8 cellular contexts compared by ENCODE assay signal in the genomic region with DNA sequence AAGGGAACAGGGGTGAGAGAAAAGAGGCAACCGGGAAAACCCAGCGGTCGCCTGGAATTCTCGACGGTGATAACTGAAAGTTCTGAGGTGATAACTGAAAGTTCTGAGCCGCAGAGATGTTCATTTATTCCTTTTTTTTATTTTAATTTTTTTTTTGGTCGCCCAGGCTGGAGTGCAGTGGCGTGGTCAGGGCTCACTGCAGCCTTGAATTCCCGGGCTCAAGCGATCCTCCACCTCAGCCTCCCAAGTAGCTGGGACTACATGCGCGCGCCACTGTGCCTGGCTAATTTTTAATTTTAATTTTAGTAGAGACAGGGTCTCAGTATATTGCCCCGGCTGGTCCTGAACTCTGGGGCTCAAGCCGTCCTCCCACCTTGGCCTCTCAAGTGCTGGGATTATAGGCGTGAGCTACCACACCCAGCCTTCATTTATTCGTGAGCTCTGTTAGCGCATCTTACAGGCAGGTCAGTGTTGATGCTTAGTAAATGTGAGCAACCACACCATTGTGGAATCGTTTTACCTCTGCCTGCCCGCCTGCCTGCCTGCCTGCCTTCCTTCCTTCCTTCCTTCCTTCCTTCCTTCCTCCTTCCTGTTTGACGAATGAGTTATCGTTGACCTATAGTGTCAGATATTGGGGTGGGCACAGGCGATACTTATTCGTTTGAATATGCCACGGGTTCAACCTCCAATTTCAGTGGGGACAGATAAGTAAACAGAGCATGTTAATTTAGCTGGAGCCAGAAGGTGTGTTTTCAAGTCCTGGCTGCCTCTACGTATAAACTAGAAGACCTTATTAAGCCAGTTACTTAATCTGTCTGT. TPM values are rescaled to one million over a fixed set of nuclear protein-coding genes. Genes with fewer than 3 reads are reported as not detected.
DNase-seq lines count a peak whose midpoint lies in the region; ATAC-seq and TF ChIP-seq lines count a peak whose summit lies in the region.

No MANE protein-coding gene starts in this region.

- peak overlapping the region; percentile 75 to 94 (median 90) for H3K27ac ChIP-seq in heart left ventricle

- H3K27me3 Mint-ChIP-seq in activated CD4-positive, alpha-beta memory T cell treated with anti-CD3 and anti-CD28 coated beads for 36 hours, result no peaks in the 10 kb centered on the region

- H3K4me3 Mint-ChIP-seq in activated CD4-positive, alpha-beta memory T cell treated with anti-CD3 and anti-CD28 coated beads for 36 hours, result peak overlapping the region; percentile 91

- peaks cover 33% of the 10 kb centered on the region for H3K4me1 Mint-ChIP-seq in activated CD4-positive, alpha-beta memory T cell treated with anti-CD3 and anti-CD28 coated beads for 36 hours (ENCODE audit: low read depth)

- no peak for TF ChIP-seq POLR2A in heart left ventricle (IDR thresholded peaks at IDR 0.05)

- H3K36me3 ChIP-seq in heart left ventricle (peaks cover 0 to 16% (median 3%) of the 10 kb centered on the region in 9 donors), skeletal muscle satellite cell (ENCODE audit: insufficient read depth, low read length) (peaks cover 11% of the 10 kb centered on the region)

- ATAC-seq in HG03066 (IDR thresholded peaks at IDR 0.05; ENCODE audit: low read depth, unreplicated experiment) (peak; percentile 19), heart left ventricle (peak in 3 of 4 donors; percentile 32 to 38 (median 33)), HG03139 (IDR thresholded peaks at IDR 0.05; ENCODE audit: unreplicated experiment) (no peak)

- H3K9me3 Mint-ChIP-seq in activated CD4-positive, alpha-beta memory T cell treated with anti-CD3 and anti-CD28 coated beads for 36 hours, result no peaks in the 10 kb centered on the region

- no peaks in the 10 kb centered on the region for H3K9me3 ChIP-seq in heart left ventricle
- H3K9me3 ChIP-seq in skeletal muscle satellite cell (replicated peaks; ENCODE audit: low read length), result no peaks in the 10 kb centered on the region

- peak overlapping the region; percentile 83 for H3K9ac ChIP-seq in skeletal muscle satellite cell (ENCODE audit: low read depth, low read length)

- peak overlapping the region; percentile 86 for H3K4me2 ChIP-seq in skeletal muscle satellite cell (ENCODE audit: low read length)

- H3K4me3 ChIP-seq in heart left ventricle (peak overlapping the region; percentile 56 to 85 (median 68)), skeletal muscle satellite cell (ENCODE audit: low read length) (peak overlapping the region; percentile 91)

- no peak for TF ChIP-seq CTCF in heart left ventricle (IDR thresholded peaks at IDR 0.05)

- peaks cover 9% of the 10 kb centered on the region for H3K36me3 Mint-ChIP-seq in activated CD4-positive, alpha-beta memory T cell treated with anti-CD3 and anti-CD28 coated beads for 36 hours

- 27 to 35% (median 33%) methylated on average over 26 of the region's 26 CpGs for WGBS in heart left ventricle, 4 donors

- peaks cover 2 to 45% (median 35%) of the 10 kb centered on the region in 12 donors for H3K4me1 ChIP-seq in heart left ventricle
- H3K4me1 ChIP-seq in skeletal muscle satellite cell (ENCODE audit: control insufficient read depth, insufficient read depth, low read length), result peaks cover 25% of the 10 kb centered on the region

- H3K27ac Mint-ChIP-seq in activated CD4-positive, alpha-beta memory T cell treated with anti-CD3 and anti-CD28 coated beads for 36 hours, result peak overlapping the region; percentile 76

- POLR2A ChIA-PET in activated CD4-positive, alpha-beta memory T cell treated with anti-CD3 and anti-CD28 coated beads for 36 hours (lab: Charles Lee), result interaction anchor here (2.0 to 2.7 kb wide), 2 partner anchors 118 to 122 kb away, joined by 6 to 8 read pairs; partner anchors contain the start of gene ROCK2

- DNase-seq in DMS53 (lab: John Stamatoyannopoulos, UW), result peak; percentile 60
- no peak for DNase-seq in DMS53 treated with DMSO at 0.1 percent for 48 hours (lab: John Stamatoyannopoulos, UW; ENCODE audit: unreplicated experiment)
- no peak for DNase-seq in activated CD4-positive, alpha-beta memory T cell treated with anti-CD3 and anti-CD28 coated beads for 36 hours
- DNase-seq in heart left ventricle, result no peak
- DNase-seq in effector CD4-positive, alpha-beta T cell, result no peak

- CTCF ChIA-PET in activated CD4-positive, alpha-beta memory T cell treated with anti-CD3 and anti-CD28 coated beads for 36 hours (lab: Charles Lee), result interaction anchor here (0.6 to 3.7 kb wide), 8 partner anchors 10 to 1541 kb away, joined by 3 to 29 read pairs (median 4); no protein-coding TSS in a partner anchor

- intact Hi-C loops in activated CD4-positive, alpha-beta memory T cell treated with anti-CD3 and anti-CD28 coated beads for 36 hours (cut with micrococcal nuclease), result loop anchor here (1.0 to 10.0 kb wide), 4 partner anchors 118 to 632 kb away; partner anchors contain the start of genes LPIN1 and SLC66A3
- intact Hi-C loops in heart left ventricle (cut with DNase I), result loop anchor here in 2 of 10 donors (10.0 kb wide), 1 partner anchor 652 kb away; the partner anchor contains the start of gene PDIA6 (in 2 of the 2)

- H3K27me3 ChIP-seq in heart left ventricle, result no peaks in the 10 kb centered on the region
- no peaks in the 10 kb centered on the region for H3K27me3 ChIP-seq in skeletal muscle satellite cell (ENCODE audit: control insufficient read depth, insufficient read depth, low read length)

RNA-seq across cellular contexts. Expression of gene E2F6, which starts 0.6 kb away (rescaled TPM):
- total RNA-seq in activated CD4-positive, alpha-beta memory T cell treated with anti-CD3 and anti-CD28 coated beads for 36 hours, result 10 to 100 TPM in 1 of 2 experiments, 1 to 10 TPM in 1; 9.9 to 10.3 TPM
- 10 to 100 TPM; 12.6 to 20.4 (median 15.8) TPM for total RNA-seq in heart left ventricle
- polyA plus RNA-seq in heart left ventricle, result 10 to 100 TPM in 1 of 2 donors, 1 to 10 TPM in 1; 8.7 to 14.6 TPM
- 5.5 and 9.6 TPM in 2 replicates for total RNA-seq in skeletal muscle satellite cell (2012; rRNA removed)
